In the genomic region with DNA sequence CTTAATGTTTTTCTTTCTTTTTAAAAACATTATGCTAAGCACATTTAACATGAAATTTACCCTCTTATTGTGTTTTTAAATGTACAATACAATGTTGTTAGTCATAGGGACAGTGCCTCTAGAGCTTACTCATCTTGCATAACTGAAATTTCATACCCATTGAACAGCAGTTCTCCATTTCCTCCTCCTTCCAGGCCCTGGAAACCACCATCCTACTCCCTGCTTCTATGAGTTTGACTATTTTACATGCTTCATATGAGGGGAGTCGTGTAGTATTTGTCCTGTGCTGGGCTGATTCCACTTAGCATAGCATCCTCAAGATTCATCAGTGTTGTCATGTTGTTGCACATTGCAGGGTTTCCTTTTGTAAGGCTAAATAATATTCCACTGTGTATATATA, we compare ENCODE assay signal across 16 cellular contexts.
DNase-seq lines count a peak whose midpoint lies in the region; ATAC-seq, FAIRE-seq and TF ChIP-seq lines count a peak whose summit lies in the region.
"Had no signal": no experiment of that assay in that cellular context is flagged by ENCODE, and none has a peak within 500 bp of the region (broad histone marks: within the 10 kb centered on the region; RNA-seq: fewer than 3 reads in every experiment).

No MANE protein-coding gene starts in this region.

- H3K36me3 Mint-ChIP-seq in T-cell, result peaks cover 15% of the 10 kb centered on the region

- H2BK15ac ChIP-seq in IMR-90 (ENCODE audit: low read depth, low read length), result 0 out of 3 replicates have a peak overlapping the region, but pooled peaks have one; percentile 3

- H3K9me3 ChIP-seq in IMR-90 (ENCODE audit: control insufficient read depth, insufficient read depth, low read length) (no peaks in the 10 kb centered on the region; the same call in 1 of the 2 replicates), gastrocnemius medialis (no peaks in the 10 kb centered on the region)
- H3K9me3 ChIP-seq: left ventricle myocardium inferior, tibial artery had no signal

- ATAC-seq in GM18868 (IDR thresholded peaks at IDR 0.05; ENCODE audit: unreplicated experiment) (peak; percentile 58), IMR-90 (ENCODE audit: low read depth) (peak; percentile 79), gastrocnemius medialis (no peak), T-cell (replicated peaks in 1 of 4) (no peak)
- ATAC-seq: activated CD8-positive, alpha-beta T cell treated with anti-CD3 and anti-CD28 coated beads for 36 hours had no signal

- no peak for TF ChIP-seq CTCF in IMR-90 (conservative IDR thresholded peaks at IDR 0.05; ENCODE audit: low read depth, low read length)
- TF ChIP-seq CTCF in bronchial epithelial cell (IDR thresholded peaks at IDR 0.05; ENCODE audit: insufficient read depth, low read length, severe bottlenecking), result no peak
- no peak for TF ChIP-seq CTCF in gastrocnemius medialis (IDR thresholded peaks at IDR 0.05 in 4 of 5, conservative IDR thresholded peaks at IDR 0.05 in 1 of 5)

- DNase-seq in IMR-90, result peak; percentile 84
- DNase-seq in bronchial epithelial cell (ENCODE audit: low read depth), result peak; percentile 77
- peak; percentile 82 for DNase-seq in non-pigmented ciliary epithelial cell (ENCODE audit: low read depth)
- DNase-seq in gastrocnemius medialis, result no peak
- no peak for DNase-seq in T-cell
- DNase-seq in hepatic stellate cell (ENCODE audit: low spot score), result no peak
- DNase-seq: activated CD8-positive, alpha-beta T cell treated with anti-CD3 and anti-CD28 coated beads for 36 hours; H7; left ventricle myocardium inferior; nephron progenitor cell; small intestine; T-helper 2 cell; tibial artery had no signal

- H2AK9ac ChIP-seq in IMR-90 (replicated peaks; ENCODE audit: low read depth, low read length, poor library complexity), result no peak overlapping the region

- H2AFZ ChIP-seq in IMR-90 (replicated peaks; ENCODE audit: low read length, poor library complexity), result no peak overlapping the region

- H2BK120ac ChIP-seq in IMR-90 (ENCODE audit: low read depth, low read length), result peak overlapping the region; percentile 73

- H4K5ac ChIP-seq in IMR-90 (ENCODE audit: low read depth, low read length), result peak overlapping the region; percentile 77; the same call in 1 of the 2 replicates

- TF ChIP-seq POLR2A in IMR-90 (IDR thresholded peaks at IDR 0.05; ENCODE audit: low read depth, low read length) (no peak), gastrocnemius medialis (IDR thresholded peaks at IDR 0.05) (no peak)

- peak overlapping the region; percentile 56; the same call in 1 of the 2 replicates for H3K4ac ChIP-seq in IMR-90 (ENCODE audit: low read depth, low read length)

- H3K4me2 ChIP-seq in IMR-90 (ENCODE audit: low read depth, low read length), result no peak overlapping the region; the same call in 1 of the 2 replicates

- CTCF ChIA-PET in IMR-90 (lab: Yijun Ruan, JAX) (no interaction called here), T-cell (lab: Charles Lee) (no interaction called here)

- peak overlapping the region; percentile 42; the same call in 1 of the 2 replicates for H2BK20ac ChIP-seq in IMR-90 (ENCODE audit: low read depth, low read length)

- H4K20me1 ChIP-seq in IMR-90 (ENCODE audit: insufficient read depth, low read length), result no peaks in the 10 kb centered on the region

- peaks cover 40 to 60% of the 10 kb centered on the region in 2 experiments for H3K79me1 ChIP-seq in IMR-90 (ENCODE audit: low read depth in 1 of 2, low read length in 2 of 2)

- H3K27me3 Mint-ChIP-seq in T-cell, result no peaks in the 10 kb centered on the region
- H3K27me3 Mint-ChIP-seq: activated CD8-positive, alpha-beta T cell treated with anti-CD3 and anti-CD28 coated beads for 36 hours had no signal

- POLR2A ChIA-PET in IMR-90 (lab: Charles Lee; ENCODE audit: unreplicated experiment) (no interaction called here), T-cell (lab: Charles Lee) (no interaction called here)

- BruUV-seq in IMR-90 (replicated peaks; lab: Mats Ljungman, UMichigan), result no TSS peak

- no peak overlapping the region for H3K4me3 Mint-ChIP-seq in T-cell
- H3K4me3 Mint-ChIP-seq: activated CD8-positive, alpha-beta T cell treated with anti-CD3 and anti-CD28 coated beads for 36 hours; nephron progenitor cell had no signal

- 0 out of 2 replicates have a peak overlapping the region, but pooled peaks have one; percentile 32 for H3K23ac ChIP-seq in IMR-90 (ENCODE audit: low read depth, low read length)

- peak overlapping the region; percentile 94 for H2BK5ac ChIP-seq in IMR-90 (ENCODE audit: low read depth, low read length, poor library complexity, severe bottlenecking)

- H3K9me1 ChIP-seq in IMR-90 (ENCODE audit: insufficient read depth, low read length), result peaks cover 9% of the 10 kb centered on the region

- H3K4me1 Mint-ChIP-seq in T-cell, result no peaks in the 10 kb centered on the region

- H3K36me3 ChIP-seq in IMR-90 (ENCODE audit: control insufficient read depth, insufficient read depth, low read length), result peaks cover 10% of the 10 kb centered on the region
- peaks cover 2% of the 10 kb centered on the region for H3K36me3 ChIP-seq in bronchial epithelial cell (ENCODE audit: control insufficient read depth, insufficient read depth, low read length)
- no peaks in the 10 kb centered on the region for H3K36me3 ChIP-seq in gastrocnemius medialis
- H3K36me3 ChIP-seq: tibial artery had no signal

- no peaks in the 10 kb centered on the region for H3K9me3 Mint-ChIP-seq in T-cell
- H3K9me3 Mint-ChIP-seq: activated CD8-positive, alpha-beta T cell treated with anti-CD3 and anti-CD28 coated beads for 36 hours had no signal

- no peaks in the 10 kb centered on the region for H3K27me3 ChIP-seq in IMR-90 (ENCODE audit: control insufficient read depth, insufficient read depth, low read length)
- H3K27me3 ChIP-seq in bronchial epithelial cell (ENCODE audit: control insufficient read depth, insufficient read depth, low read length), result no peaks in the 10 kb centered on the region
- H3K27me3 ChIP-seq in gastrocnemius medialis, result no peaks in the 10 kb centered on the region
- H3K27me3 ChIP-seq: tibial artery had no signal

- H3K14ac ChIP-seq in IMR-90 (replicated peaks; ENCODE audit: low read depth, low read length), result 0 out of 2 replicates have a peak overlapping the region, but pooled peaks have one; percentile 39

- H2AK5ac ChIP-seq in IMR-90 (ENCODE audit: low read depth, low read length), result 0 out of 2 replicates have a peak overlapping the region, but pooled peaks have one; percentile 16

- H3K18ac ChIP-seq in IMR-90 (ENCODE audit: low read depth, low read length), result peak overlapping the region; percentile 82; the same call in 1 of the 2 replicates

- in situ Hi-C loops in IMR-90 (cut with MboI; ENCODE audit: low sequenced_read_pairs), result no loop called here
- in situ Hi-C loops in gastrocnemius medialis (cut with MboI; ENCODE audit: low sequenced_read_pairs in 4 of 4), result no loop called here

- peak overlapping the region; percentile 23; the same call in 1 of the 2 replicates for H4K91ac ChIP-seq in IMR-90 (ENCODE audit: insufficient read depth, low read depth, low read length)

- FAIRE-seq in bronchial epithelial cell (lab: Jason Lieb, UNC), result no peak
- FAIRE-seq: colon, D721Med, small intestine had no signal

- H3K9ac ChIP-seq in IMR-90 (ENCODE audit: low read depth, low read length), result no peak overlapping the region

- no peak overlapping the region for H3K4me3 ChIP-seq in IMR-90 (ENCODE audit: insufficient read depth, low read depth, low read length)
- no peak overlapping the region for H3K4me3 ChIP-seq in bronchial epithelial cell (ENCODE audit: low read depth, low read length)
- no peak overlapping the region for H3K4me3 ChIP-seq in gastrocnemius medialis
- H3K4me3 ChIP-seq: left ventricle myocardium inferior, tibial artery had no signal

- peaks cover 10% of the 10 kb centered on the region for H3K4me1 ChIP-seq in IMR-90 (ENCODE audit: control insufficient read depth, insufficient read depth, low read length)
- H3K4me1 ChIP-seq in gastrocnemius medialis, result no peaks in the 10 kb centered on the region
- H3K4me1 ChIP-seq: tibial artery had no signal

- H3K27ac ChIP-seq in IMR-90 (ENCODE audit: insufficient read depth, low read length) (no peak overlapping the region), gastrocnemius medialis (no peak overlapping the region)
- H3K27ac ChIP-seq: left ventricle myocardium inferior, tibial artery had no signal

- peak overlapping the region in 1 of 2 experiments; percentile 79; a peak in 2 of 4 replicates for H4K8ac ChIP-seq in IMR-90 (ENCODE audit: low read depth in 2 of 2, low read length in 2 of 2)

- dilution Hi-C loops in IMR-90 (cut with HindIII; ENCODE audit: low sequenced_read_pairs, unreplicated experiment), result no loop called here

- WGBS in IMR-90 (ENCODE audit: extremely low coverage in 2 of 2, insufficient read length in 1 of 2), 2 experiments, result no CpG with 5 or more reads among the region's 1 CpG

- no peak overlapping the region for H3K27ac Mint-ChIP-seq in T-cell
- H3K27ac Mint-ChIP-seq: activated CD8-positive, alpha-beta T cell treated with anti-CD3 and anti-CD28 coated beads for 36 hours; nephron progenitor cell had no signal

- no peak overlapping the region for H3K56ac ChIP-seq in IMR-90 (ENCODE audit: extremely low read depth, insufficient read depth, low read length)

- intact Hi-C loops in IMR-90 (cut with micrococcal nuclease), result no loop called here
- intact Hi-C loops in gastrocnemius medialis (cut with DNase I; ENCODE audit: low total_unique reads), result no loop called here

- no peak for TF ChIP-seq RAD21 in IMR-90 (IDR thresholded peaks at IDR 0.05; ENCODE audit: low read length)

TF ChIP-seq in IMR-90, 13 proteins besides CTCF, POLR2A, EP300 and RAD21:
- no peak for TF ChIP-seq MAZ (IDR thresholded peaks at IDR 0.05; ENCODE audit: borderline replicate concordance, low read depth, low read length)
- TF ChIP-seq MXI1 (IDR thresholded peaks at IDR 0.05; ENCODE audit: borderline replicate concordance, low read depth, low read length), result no peak
- no peak for TF ChIP-seq BHLHE40 (IDR thresholded peaks at IDR 0.05; ENCODE audit: low read depth, low read length)
- TF ChIP-seq CEBPB (IDR thresholded peaks at IDR 0.05; ENCODE audit: low read depth, low read length), result peak; percentile 51; the same call in 1 of the 2 replicates
- TF ChIP-seq, protein P1, sequence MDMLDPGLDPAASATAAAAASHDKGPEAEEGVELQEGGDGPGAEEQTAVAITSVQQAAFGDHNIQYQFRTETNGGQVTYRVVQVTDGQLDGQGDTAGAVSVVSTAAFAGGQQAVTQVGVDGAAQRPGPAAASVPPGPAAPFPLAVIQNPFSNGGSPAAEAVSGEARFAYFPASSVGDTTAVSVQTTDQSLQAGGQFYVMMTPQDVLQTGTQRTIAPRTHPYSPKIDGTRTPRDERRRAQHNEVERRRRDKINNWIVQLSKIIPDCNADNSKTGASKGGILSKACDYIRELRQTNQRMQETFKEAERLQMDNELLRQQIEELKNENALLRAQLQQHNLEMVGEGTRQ (IDR thresholded peaks at IDR 0.05; ENCODE audit: low read depth, low read length), result no peak
- peak; percentile 50 for TF ChIP-seq RCOR1 (IDR thresholded peaks at IDR 0.05; ENCODE audit: insufficient replicate concordance, low read length)
- TF ChIP-seq FOS (IDR thresholded peaks at IDR 0.05; ENCODE audit: low read depth, low read length), result peak; percentile 33; the same call in 1 of the 2 replicates

Comparison
In these comparisons a context has a peak if more than half of its experiments do, and no peak if none do; other contexts are left out.
1. ATAC-seq: peak in GM18868 (single experiment) and IMR-90 (single experiment); none in gastrocnemius medialis (0 of 2) and T-cell (0 of 4).
2. DNase-seq: peak in IMR-90 (single experiment), bronchial epithelial cell (single experiment) and non-pigmented ciliary epithelial cell (single experiment); none in gastrocnemius medialis (0 of 2), T-cell (0 of 34) and hepatic stellate cell (single experiment).